Comparison of ENCODE assay signal across 1 cellular context in genomic region chr1:6743189-6744101, GRCh38.
TF ChIP-seq lines count a peak whose summit lies in the region.

No MANE protein-coding gene starts in this region.

TF ChIP-seq in GM12878, 131 proteins besides CTCF, POLR2A, EP300 and RAD21 (continued from another document):
- TF ChIP-seq USF1 (IDR thresholded peaks at IDR 0.05; ENCODE audit: borderline replicate concordance, extremely low read length, insufficient read depth, low read depth, low read length) (peak; percentile 52), SPI1 (IDR thresholded peaks at IDR 0.05; ENCODE audit: borderline replicate concordance, insufficient read depth, low read depth, low read length) (no peak), ZNF622 (IDR thresholded peaks at IDR 0.05) (no peak)
